In genomic region chr14:99603965-99604765, GRCh38 we compare ENCODE assay signal across 8 cellular contexts. TPM values are rescaled to one million over a fixed set of nuclear protein-coding genes. Genes with fewer than 3 reads are reported as not detected.
DNase-seq lines count a peak whose midpoint lies in the region; FAIRE-seq and TF ChIP-seq lines count a peak whose summit lies in the region.

TSS of gene CCDC85C (minus strand) at chr14:99604207. CDS start at chr14:99603959, 248 bp downstream.

- CTCF ChIA-PET in activated naive CD4-positive, alpha-beta T cell treated with anti-CD3 and anti-CD28 coated beads for 36 hours (lab: Charles Lee), result interaction anchor here (1.9 to 2.7 kb wide), 2 partner anchors 24 to 79 kb away, joined by 6 to 8 read pairs; no protein-coding TSS in a partner anchor

- in situ Hi-C loops in HAP-1 (cut with MboI; ENCODE audit: low sequenced_read_pairs), result no loop called here
- in situ Hi-C loops in SK-MEL-5 (cut with HindIII; ENCODE audit: low pct_unique_long_range_greater_than_20kb, low sequenced_read_pairs), result no loop called here

- H4K20me1 ChIP-seq in MM.1S (ENCODE audit: insufficient read depth, low read length) (no peaks in the 10 kb centered on the region), neural progenitor cell (ENCODE audit: low read depth) (peaks cover 43% of the 10 kb centered on the region)

- no peaks in the 10 kb centered on the region for H3K9me3 Mint-ChIP-seq in activated naive CD4-positive, alpha-beta T cell treated with anti-CD3 and anti-CD28 coated beads for 36 hours
- H3K9me3 Mint-ChIP-seq in neural progenitor cell, result no peaks in the 10 kb centered on the region

- peak within 1 kb of the TSS; percentile 78 for H3K27ac Mint-ChIP-seq in activated naive CD4-positive, alpha-beta T cell treated with anti-CD3 and anti-CD28 coated beads for 36 hours
- H3K27ac Mint-ChIP-seq in neural progenitor cell, result peak within 1 kb of the TSS; percentile 94

- H3K4me3 ChIP-seq in HAP-1 (peak within 1 kb of the TSS; percentile 76), MM.1S (ENCODE audit: low read length) (peak within 1 kb of the TSS; percentile 78), neural progenitor cell (peak within 1 kb of the TSS; percentile 87), stomach (peak within 1 kb of the TSS; percentile 67 to 87 (median 78))

- TF ChIP-seq POLR2A in stomach (IDR thresholded peaks at IDR 0.05), result no peak

- H3K4me2 ChIP-seq in MM.1S (ENCODE audit: low read depth, low read length) (peak within 1 kb of the TSS; percentile 83; the same call in 1 of the 2 replicates), neural progenitor cell (peak within 1 kb of the TSS; percentile 100)

- TF ChIP-seq EP300 in stomach (IDR thresholded peaks at IDR 0.05), result no peak

- peak; percentile 96 for DNase-seq in EL
- peak; percentile 93 to 95 for DNase-seq in HAP-1 (ENCODE audit: low spot score in 2 of 2)
- peak; percentile 87 for DNase-seq in MM.1S
- DNase-seq in SK-MEL-5 (ENCODE audit: low read depth, low spot score), result peak; percentile 93
- DNase-seq in activated naive CD4-positive, alpha-beta T cell treated with anti-CD3 and anti-CD28 coated beads for 36 hours, result peak; percentile 92
- DNase-seq in frontal cortex (ENCODE audit: low spot score in 2 of 2), result peak; percentile 100
- DNase-seq in neural progenitor cell (ENCODE audit: low spot score), result peak; percentile 99
- DNase-seq in stomach, result peak; percentile 97

- H3K4me3 Mint-ChIP-seq in activated naive CD4-positive, alpha-beta T cell treated with anti-CD3 and anti-CD28 coated beads for 36 hours, result peak within 1 kb of the TSS; percentile 86
- H3K4me3 Mint-ChIP-seq in neural progenitor cell, result peak within 1 kb of the TSS; percentile 92

- peaks cover 2% of the 10 kb centered on the region for H3K27me3 Mint-ChIP-seq in activated naive CD4-positive, alpha-beta T cell treated with anti-CD3 and anti-CD28 coated beads for 36 hours (ENCODE audit: low read depth)
- H3K27me3 Mint-ChIP-seq in neural progenitor cell (ENCODE audit: insufficient read depth, low read depth), result peaks cover 10% of the 10 kb centered on the region

- H3K27me3 ChIP-seq in HAP-1 (ENCODE audit: low read depth) (no peaks in the 10 kb centered on the region), MM.1S (replicated peaks; ENCODE audit: insufficient read depth, low read length) (no peaks in the 10 kb centered on the region), neural progenitor cell (peaks cover 25% of the 10 kb centered on the region), stomach (peaks cover 0 to 24% (median 3%) of the 10 kb centered on the region in 3 donors)

- no peak for FAIRE-seq in frontal cortex (lab: Jason Lieb, UNC)

- H3K36me3 Mint-ChIP-seq in activated naive CD4-positive, alpha-beta T cell treated with anti-CD3 and anti-CD28 coated beads for 36 hours (ENCODE audit: low read depth), result no peaks in the 10 kb centered on the region
- H3K36me3 Mint-ChIP-seq in neural progenitor cell, result no peaks in the 10 kb centered on the region

- H3K4me1 Mint-ChIP-seq in activated naive CD4-positive, alpha-beta T cell treated with anti-CD3 and anti-CD28 coated beads for 36 hours (ENCODE audit: low read depth), result peaks cover 29% of the 10 kb centered on the region
- H3K4me1 Mint-ChIP-seq in neural progenitor cell, result peaks cover 57% of the 10 kb centered on the region

- H2AFZ ChIP-seq in MM.1S (ENCODE audit: low read length), result peak within 1 kb of the TSS; percentile 69
- peak within 1 kb of the TSS; percentile 48 for H2AFZ ChIP-seq in neural progenitor cell (replicated peaks)

- H3K9me3 ChIP-seq in HAP-1 (no peaks in the 10 kb centered on the region), MM.1S (replicated peaks; ENCODE audit: insufficient read depth, low read length) (no peaks in the 10 kb centered on the region), neural progenitor cell (ENCODE audit: low read depth) (no peaks in the 10 kb centered on the region), stomach (no peaks in the 10 kb centered on the region)

- H3K4me1 ChIP-seq in HAP-1, result peaks cover 26% of the 10 kb centered on the region
- H3K4me1 ChIP-seq in MM.1S (ENCODE audit: low read length), result no peaks in the 10 kb centered on the region
- peaks cover 50% of the 10 kb centered on the region for H3K4me1 ChIP-seq in neural progenitor cell
- H3K4me1 ChIP-seq in stomach, result peaks cover 45 to 64% (median 60%) of the 10 kb centered on the region in 4 donors

- TF ChIP-seq CTCF in MM.1S (IDR thresholded peaks at IDR 0.05; ENCODE audit: low read length) (no peak), neural progenitor cell (IDR thresholded peaks at IDR 0.05) (no peak), stomach (IDR thresholded peaks at IDR 0.05) (no peak)

- H3K27ac ChIP-seq in MM.1S (ENCODE audit: low read length) (peak within 1 kb of the TSS; percentile 61; the same call in 1 of the 2 replicates), neural progenitor cell (peak within 1 kb of the TSS; percentile 80), stomach (peak within 1 kb of the TSS; percentile 90 to 96 (median 92))

- H3K79me2 ChIP-seq in MM.1S (ENCODE audit: low read length) (peaks cover 22% of the 10 kb centered on the region; the same call in 1 of the 2 replicates), neural progenitor cell (ENCODE audit: low read depth) (peaks cover 46% of the 10 kb centered on the region)

- intact Hi-C loops in activated naive CD4-positive, alpha-beta T cell treated with anti-CD3 and anti-CD28 coated beads for 36 hours (cut with micrococcal nuclease), result loop anchor here (1.0 kb wide), 2 partner anchors 80 to 123 kb away; partner anchors contain the start of genes CCNK and CYP46A1
- intact Hi-C loops in stomach (cut with DNase I; ENCODE audit: low total_unique reads), result loop anchor here (5.0 kb wide), 1 partner anchor 37 kb away; no protein-coding TSS in a partner anchor

- H3F3A ChIP-seq in MM.1S (ENCODE audit: insufficient read depth, low read length) (0 out of 2 replicates have a peak, but pooled peaks cover 5% of the 10 kb centered on the region), neural progenitor cell (ENCODE audit: low read depth) (peaks cover 53% of the 10 kb centered on the region)

- 0 to 1% (median 1%) methylated on average over 30 to 117 of the region's 125 CpGs for WGBS in stomach, 5 donors

- H3K9me2 ChIP-seq in MM.1S (replicated peaks; ENCODE audit: insufficient read depth, low read length), result no peaks in the 10 kb centered on the region

- H3K36me3 ChIP-seq in HAP-1 (replicated peaks), result peaks cover 6% of the 10 kb centered on the region; the same call in 1 of the 2 replicates
- no peaks in the 10 kb centered on the region for H3K36me3 ChIP-seq in MM.1S (replicated peaks; ENCODE audit: insufficient read depth, low read length)
- no peaks in the 10 kb centered on the region for H3K36me3 ChIP-seq in neural progenitor cell
- no peaks in the 10 kb centered on the region for H3K36me3 ChIP-seq in stomach

- peak within 1 kb of the TSS; percentile 75 for H3K9ac ChIP-seq in MM.1S (ENCODE audit: low read length)
- H3K9ac ChIP-seq in neural progenitor cell, result peak within 1 kb of the TSS; percentile 36

RNA-seq across cellular contexts. Expression of gene CCDC85C, which starts in this region (rescaled TPM):
- total RNA-seq in SK-MEL-5 (2014; rRNA removed; shearing (Covaris generic)), result 10.8 and 11.2 TPM in 2 replicates
- 20.4 and 32.0 TPM in 2 replicates for polyA plus RNA-seq in SK-MEL-5 (2015; cell fraction: cytosol; rRNA removed)
- 11.4 and 15.4 TPM in 2 replicates for polyA plus RNA-seq in SK-MEL-5 (2015; cell fraction: nucleus; rRNA removed)
- 10 to 100 TPM; 11.3 to 12.7 TPM for total RNA-seq in activated naive CD4-positive, alpha-beta T cell treated with anti-CD3 and anti-CD28 coated beads for 36 hours
- total RNA-seq in frontal cortex (9.8 TPM), neural progenitor cell (ENCODE audit: low replicate concordance) (19.0 and 41.3 TPM in 2 replicates), stomach (10 to 100 TPM; 10.5 to 28.6 (median 14.5) TPM)
- 10 to 100 TPM; 11.4 to 20.1 (median 17.3) TPM for polyA plus RNA-seq in stomach

Comparison
In these comparisons a context has a peak if more than half of its experiments do, and no peak if none do; other contexts are left out.
1. Peak in every context shown above with its lines: DNase-seq, H3K4me3 ChIP-seq and H3K27ac ChIP-seq.